ENCODE assay signal across 28 cellular contexts in genomic region chr3:170562080-170562479, GRCh38. TPM values are rescaled to one million over a fixed set of nuclear protein-coding genes. Genes with fewer than 3 reads are reported as not detected.
"Had no signal": no experiment of that assay in that cellular context is flagged by ENCODE, and none has a peak within 500 bp of the region (broad histone marks: within the 10 kb centered on the region; RNA-seq: fewer than 3 reads in every experiment).

No MANE protein-coding gene starts in this region.

- DNase-seq: stimulated activated CD4-positive, alpha-beta T cell treated with anti-CD3 and anti-CD28 coated beads, Interleukin-2, amount 100 ng/mL, for 48 hours; stimulated activated CD4-positive, alpha-beta T cell treated with anti-CD3 and anti-CD28 coated beads, Interleukin-4, amount 100 ng/mL, for 1 hour; stimulated activated CD4-positive, alpha-beta T cell treated with anti-CD3 and anti-CD28 coated beads, Interleukin-4, amount 100 ng/mL, for 24 hours; stimulated activated CD8-positive, alpha-beta memory T cell treated with anti-CD3 and anti-CD28 coated beads, Interleukin-4, amount 100 ng/mL, for 48 hours; stimulated activated naive B cell treated with anti-CD40 and anti-IgM and Interleukin-4, amounts not matched to agents 10 μg/mL and 1 μg/mL and 100 μg/mL, for 72 hours; stimulated activated naive CD4-positive, alpha-beta T cell; stimulated activated naive CD4-positive, alpha-beta T cell treated with Interleukin-2 at 50 U/mL for 16 hours; stimulated activated naive CD8-positive, alpha-beta T cell treated with anti-CD3 and anti-CD28 coated beads, Interleukin-15, amount 100 ng/mL, for 72 hours; stimulated activated naive CD8-positive, alpha-beta T cell treated with anti-CD3 and anti-CD28 coated beads, Interleukin-15, Interleukin-2, amounts not matched to agents 100 U/mL and 50 U/mL, for 24 hours; stomach; substantia nigra; testis; thyroid gland; tibial artery; transverse colon; trophoblast cell; upper lobe of left lung; upper lobe of right lung; uterus had no signal

- H3K9me3 ChIP-seq: stomach, suprapubic skin, testis, thoracic aorta, thyroid gland, tibial artery, tibial nerve, transverse colon, upper lobe of left lung, upper lobe of right lung, uterus, vagina had no signal

- H3K27ac ChIP-seq: stomach, suprapubic skin, testis, thoracic aorta, thyroid gland, tibial artery, tibial nerve, transverse colon, upper lobe of left lung, upper lobe of right lung, uterus, vagina had no signal

- H3K27me3 ChIP-seq: stomach, suprapubic skin, testis, thyroid gland, tibial artery, tibial nerve, transverse colon, upper lobe of left lung, upper lobe of right lung, uterus, vagina had no signal

- FAIRE-seq: urothelium cell line had no signal

- H3K4me3 ChIP-seq: stomach, suprapubic skin, testis, thoracic aorta, thyroid gland, tibial artery, tibial nerve, transverse colon, upper lobe of left lung, upper lobe of right lung, uterus, vagina had no signal

- H3K36me3 ChIP-seq: stomach, suprapubic skin, thoracic aorta, thyroid gland, tibial artery, tibial nerve, transverse colon, upper lobe of left lung, upper lobe of right lung, uterus, vagina had no signal

- ATAC-seq: stimulated activated effector memory CD8-positive, alpha-beta T cell treated with anti-CD3 and anti-CD28 coated beads, Interleukin-12 subunit alpha, Interleukin-12 subunit beta, amount 100 ng/mL, for 72 hours; stimulated activated memory B cell treated with anti-CD40 and anti-IgM and Interleukin-4, amounts not matched to agents 10 μg/mL and 1 μg/mL and 100 μg/mL, for 72 hours; stimulated activated naive B cell treated with anti-CD40 and anti-IgM and Interleukin-4, amounts not matched to agents 10 μg/mL and 1 μg/mL and 100 μg/mL, for 72 hours; stimulated activated naive CD8-positive, alpha-beta T cell treated with anti-CD3 and anti-CD28 coated beads, Interleukin-15, amount 100 ng/mL, for 72 hours; stimulated activated naive CD8-positive, alpha-beta T cell treated with anti-CD3 and anti-CD28 coated beads, Interleukin-15, Interleukin-2, amounts not matched to agents 100 U/mL and 50 U/mL, for 24 hours; upper lobe of right lung had no signal

- H3K4me1 ChIP-seq: stomach, suprapubic skin, testis, thyroid gland, tibial artery, transverse colon, upper lobe of left lung, upper lobe of right lung, uterus, vagina had no signal

RNA-seq across cellular contexts. Expression of gene SLC7A14, which starts 23.8 kb away (rescaled TPM):
- total RNA-seq: subcutaneous adipose tissue, suprapubic skin, thoracic aorta, upper lobe of right lung, ureter had no signal
